ENCODE assay signal across 12 cellular contexts in the genomic region with DNA sequence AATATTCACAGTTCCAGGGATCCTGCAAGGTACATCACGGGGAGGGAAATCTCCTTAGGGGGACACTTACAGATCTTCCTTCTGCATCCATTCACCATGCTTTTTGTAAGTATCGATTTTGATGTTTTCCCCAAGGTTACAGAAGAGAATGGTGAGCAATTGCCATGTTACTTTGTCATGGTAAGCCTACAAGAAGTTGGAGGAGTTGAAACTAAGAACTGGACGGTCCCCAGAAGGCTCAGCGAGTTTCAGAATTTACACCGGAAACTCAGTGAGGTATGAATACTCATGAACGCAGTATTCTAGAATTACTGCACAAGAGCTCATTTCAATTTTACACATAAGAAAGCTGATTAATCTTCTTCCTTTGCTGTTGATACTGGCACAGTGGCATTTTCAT. TPM values are rescaled to one million over a fixed set of nuclear protein-coding genes. Genes with fewer than 3 reads are reported as not detected.
DNase-seq lines count a peak whose midpoint lies in the region; ATAC-seq, FAIRE-seq and TF ChIP-seq lines count a peak whose summit lies in the region.
"Had no signal": no experiment of that assay in that cellular context is flagged by ENCODE, and none has a peak within 500 bp of the region (broad histone marks: within the 10 kb centered on the region; RNA-seq: fewer than 3 reads in every experiment).

No MANE protein-coding gene starts in this region.

- no peak for TF ChIP-seq CTCF in GM20000 (IDR thresholded peaks at IDR 0.05; ENCODE audit: extremely low read depth, missing control alignments)
- no peak for TF ChIP-seq CTCF in ascending aorta (IDR thresholded peaks at IDR 0.05)
- no peak for TF ChIP-seq CTCF in pancreas (IDR thresholded peaks at IDR 0.05)

- H3K4me1 Mint-ChIP-seq in activated T-helper 1 cell treated with anti-CD3 and anti-CD28 coated beads, Interleukin-12 subunit alpha, Interleukin-12 subunit beta, Interleukin-2, Interleukin-4 antibody, amounts not matched to agents 30 ng/mL and 10 ng/mL and 1 ng/mL, durations not matched to agents 14 hours and 24 hours and 36 hours (ENCODE audit: low read depth): peaks cover 74% of the 10 kb centered on the region

- peak overlapping the region in 1 of 2 donors; percentile 41 for H3K27ac ChIP-seq in ascending aorta
- no peak overlapping the region for H3K27ac ChIP-seq in pancreas

- peaks cover 43% of the 10 kb centered on the region for H3K36me3 Mint-ChIP-seq in activated T-helper 1 cell treated with anti-CD3 and anti-CD28 coated beads, Interleukin-12 subunit alpha, Interleukin-12 subunit beta, Interleukin-2, Interleukin-4 antibody, amounts not matched to agents 30 ng/mL and 10 ng/mL and 1 ng/mL, durations not matched to agents 14 hours and 24 hours and 36 hours (ENCODE audit: low read depth)

- no peak for TF ChIP-seq POLR2A in erythroblast (IDR thresholded peaks at IDR 0.05; ENCODE audit: low read length)

- peaks cover 7% of the 10 kb centered on the region for H3K9me3 Mint-ChIP-seq in activated T-helper 1 cell treated with anti-CD3 and anti-CD28 coated beads, Interleukin-12 subunit alpha, Interleukin-12 subunit beta, Interleukin-2, Interleukin-4 antibody, amounts not matched to agents 30 ng/mL and 10 ng/mL and 1 ng/mL, durations not matched to agents 14 hours and 24 hours and 36 hours

- H3K27me3 Mint-ChIP-seq in activated T-helper 1 cell treated with anti-CD3 and anti-CD28 coated beads, Interleukin-12 subunit alpha, Interleukin-12 subunit beta, Interleukin-2, Interleukin-4 antibody, amounts not matched to agents 30 ng/mL and 10 ng/mL and 1 ng/mL, durations not matched to agents 14 hours and 24 hours and 36 hours (ENCODE audit: insufficient read depth): no peaks in the 10 kb centered on the region

- H3K27ac Mint-ChIP-seq in activated T-helper 1 cell treated with anti-CD3 and anti-CD28 coated beads, Interleukin-12 subunit alpha, Interleukin-12 subunit beta, Interleukin-2, Interleukin-4 antibody, amounts not matched to agents 30 ng/mL and 10 ng/mL and 1 ng/mL, durations not matched to agents 14 hours and 24 hours and 36 hours: peak overlapping the region; percentile 16

- no peaks in the 10 kb centered on the region for H3K27me3 ChIP-seq in ascending aorta
- no peaks in the 10 kb centered on the region for H3K27me3 ChIP-seq in pancreas

- H3K4me3 ChIP-seq in ascending aorta: no peak overlapping the region
- no peak overlapping the region for H3K4me3 ChIP-seq in pancreas

- 92 to 97% methylated on average over 6 of the region's 6 CpGs for WGBS in pancreas, 2 donors

- no peak overlapping the region for H3K4me3 Mint-ChIP-seq in activated T-helper 1 cell treated with anti-CD3 and anti-CD28 coated beads, Interleukin-12 subunit alpha, Interleukin-12 subunit beta, Interleukin-2, Interleukin-4 antibody, amounts not matched to agents 30 ng/mL and 10 ng/mL and 1 ng/mL, durations not matched to agents 14 hours and 24 hours and 36 hours

- no peak for FAIRE-seq in pancreas (lab: Jason Lieb, UNC)
- FAIRE-seq: bronchial epithelial cell had no signal

- H3K9me3 ChIP-seq in ascending aorta (no peaks in the 10 kb centered on the region), pancreas (no peaks in the 10 kb centered on the region)

- H3K36me3 ChIP-seq in ascending aorta (peaks cover 3 to 22% of the 10 kb centered on the region in 2 donors), pancreas (peaks cover 0 to 6% (median 0%) of the 10 kb centered on the region in 3 donors)

- intact Hi-C loops in activated T-helper 1 cell treated with anti-CD3 and anti-CD28 coated beads, Interleukin-12 subunit alpha, Interleukin-12 subunit beta, Interleukin-2, Interleukin-4 antibody, amounts not matched to agents 30 ng/mL and 10 ng/mL and 1 ng/mL, durations not matched to agents 14 hours and 24 hours and 36 hours (cut with micrococcal nuclease): loop anchor here (10.0 kb wide), 1 partner anchor 497 kb away; no protein-coding TSS in a partner anchor
- intact Hi-C loops in ascending aorta (cut with DNase I): no loop called here
- intact Hi-C loops in pancreas (cut with DNase I): no loop called here

- DNase-seq in GM20000 (ENCODE audit: low spot score): peak; percentile 58
- no peak for DNase-seq in activated T-helper 1 cell treated with anti-CD3 and anti-CD28 coated beads, Interleukin-12 subunit alpha, Interleukin-12 subunit beta, Interleukin-2, Interleukin-4 antibody, amounts not matched to agents 30 ng/mL and 10 ng/mL and 1 ng/mL, durations not matched to agents 14 hours and 24 hours and 36 hours (ENCODE audit: low spot score)
- DNase-seq in ascending aorta (ENCODE audit: low spot score in 2 of 2): no peak
- DNase-seq in NCI-H146 (lab: John Stamatoyannopoulos, UW): no peak
- DNase-seq in pancreas: no peak
- DNase-seq in erythroblast (lab: John Stamatoyannopoulos, UW): no peak
- DNase-seq: COR-L47; NCI-H1694 treated with DMSO at 0.1 percent for 48 hours; stimulated activated CD4-positive, alpha-beta T cell treated with anti-CD3 and anti-CD28 coated beads, Interleukin-12 subunit alpha, Interleukin-12 subunit beta, amount 100 ng/mL, for 4 hours had no signal

- peak; percentile 50 for ATAC-seq in GM18517 (IDR thresholded peaks at IDR 0.05; ENCODE audit: unreplicated experiment)
- ATAC-seq in HG03064 (IDR thresholded peaks at IDR 0.05; ENCODE audit: low read depth, unreplicated experiment): peak; percentile 49
- ATAC-seq in pancreas: no peak

- H3K4me1 ChIP-seq in ascending aorta (peaks cover 5 to 9% of the 10 kb centered on the region in 2 donors), pancreas (no peaks in the 10 kb centered on the region)

RNA-seq across cellular contexts. Expression of a gene that starts 53.9 kb away (rescaled TPM):
- total RNA-seq in activated T-helper 1 cell treated with anti-CD3 and anti-CD28 coated beads, Interleukin-12 subunit alpha, Interleukin-12 subunit beta, Interleukin-2, Interleukin-4 antibody, amounts not matched to agents 30 ng/mL and 10 ng/mL and 1 ng/mL, durations not matched to agents 14 hours and 24 hours and 36 hours: 0.42 and 0.47 TPM in 2 replicates
- 0.53 TPM for total RNA-seq in ascending aorta
- total RNA-seq in pancreas: 1 to 10 TPM in 3 of 6 donors, under 1 TPM in 3; 0.79 to 1.2 (median 1.00) TPM
- polyA plus RNA-seq in pancreas: 1 to 10 TPM in 1 of 2 donors, under 1 TPM in 1; 0.72 to 2.1 TPM

RNA-seq across cellular contexts. Expression of a gene that starts 54.8 kb away (rescaled TPM):
- 12.4 and 15.8 TPM in 2 replicates for total RNA-seq in activated T-helper 1 cell treated with anti-CD3 and anti-CD28 coated beads, Interleukin-12 subunit alpha, Interleukin-12 subunit beta, Interleukin-2, Interleukin-4 antibody, amounts not matched to agents 30 ng/mL and 10 ng/mL and 1 ng/mL, durations not matched to agents 14 hours and 24 hours and 36 hours
- total RNA-seq in ascending aorta (1.9 TPM), pancreas (10 to 100 TPM in 2 of 6 donors, 1 to 10 TPM in 4; 4.8 to 13.5 (median 8.6) TPM)
- 10 to 100 TPM; 11.5 to 15.3 TPM for polyA plus RNA-seq in pancreas

Comparison
In these comparisons a context has a peak if more than half of its experiments do, and no peak if none do; other contexts are left out.
1. ATAC-seq: peak in GM18517 (single experiment) and HG03064 (single experiment); none in pancreas (0 of 4).